ENCODE assay signal across 8 cellular contexts in the genomic region with DNA sequence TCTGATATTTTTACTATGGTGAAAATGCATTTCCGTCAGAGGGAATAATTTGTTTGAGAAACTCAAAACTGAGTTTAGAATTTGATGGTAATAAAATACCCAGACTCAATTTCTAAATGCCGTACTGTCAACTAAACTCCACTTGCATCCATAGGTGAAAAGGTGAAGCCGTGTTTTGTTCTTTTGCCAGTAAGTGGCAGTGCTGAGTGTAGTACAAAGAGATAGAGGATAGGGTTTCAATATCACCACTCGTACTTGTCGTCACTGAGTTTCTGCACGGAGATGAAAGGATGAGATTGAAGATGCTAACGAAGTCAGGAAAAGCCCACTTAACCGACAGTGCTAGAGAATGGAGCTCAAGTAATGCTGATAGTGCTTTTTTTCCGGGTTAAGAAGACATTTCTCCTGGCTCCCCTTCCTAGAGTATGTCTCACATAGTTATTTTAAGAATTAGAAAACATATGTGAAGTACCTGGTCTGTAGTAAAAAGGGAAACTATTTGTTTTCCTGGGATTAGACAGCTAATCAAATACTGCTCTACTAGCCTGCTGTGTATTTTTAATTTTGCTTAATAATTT.
DNase-seq lines count a peak whose midpoint lies in the region; ATAC-seq and TF ChIP-seq lines count a peak whose summit lies in the region.

No MANE protein-coding gene starts in this region.

- no peak overlapping the region for H3K4me3 ChIP-seq in kidney epithelial cell (ENCODE audit: low read depth, low read length)

- no peak overlapping the region for H3K4me3 Mint-ChIP-seq in activated naive CD8-positive, alpha-beta T cell treated with anti-CD3 and anti-CD28 coated beads for 36 hours

- H3K36me3 ChIP-seq in kidney epithelial cell (ENCODE audit: control insufficient read depth, insufficient read depth, low read length): no peaks in the 10 kb centered on the region

- no peaks in the 10 kb centered on the region for H3K36me3 Mint-ChIP-seq in activated naive CD8-positive, alpha-beta T cell treated with anti-CD3 and anti-CD28 coated beads for 36 hours

- no peaks in the 10 kb centered on the region for H3K9me3 Mint-ChIP-seq in activated naive CD8-positive, alpha-beta T cell treated with anti-CD3 and anti-CD28 coated beads for 36 hours

- H3K27me3 Mint-ChIP-seq in activated naive CD8-positive, alpha-beta T cell treated with anti-CD3 and anti-CD28 coated beads for 36 hours: peaks cover 15% of the 10 kb centered on the region

- DNase-seq in NCI-H2227 treated with DMSO at 0.1 percent for 48 hours (lab: John Stamatoyannopoulos, UW) (peak; percentile 19), kidney epithelial cell (ENCODE audit: low read depth) (no peak), AG08396 (ENCODE audit: low spot score) (no peak)
- no peak for DNase-seq in activated naive CD8-positive, alpha-beta T cell treated with anti-CD3 and anti-CD28 coated beads for 36 hours
- no peak for DNase-seq in effector CD8-positive, alpha-beta T cell (lab: John Stamatoyannopoulos, UW)
- no peak for DNase-seq in activated effector memory CD4-positive, alpha-beta T cell treated with anti-CD3 and anti-CD28 coated beads, Interleukin-2, amount 50 U/mL, for 16 hours

- H3K27ac Mint-ChIP-seq in activated naive CD8-positive, alpha-beta T cell treated with anti-CD3 and anti-CD28 coated beads for 36 hours: no peak overlapping the region

- H3K4me1 Mint-ChIP-seq in activated naive CD8-positive, alpha-beta T cell treated with anti-CD3 and anti-CD28 coated beads for 36 hours: no peaks in the 10 kb centered on the region

- TF ChIP-seq CTCF in kidney epithelial cell (IDR thresholded peaks at IDR 0.05; ENCODE audit: insufficient read depth, low read length, poor library complexity, severe bottlenecking): peak; percentile 33

- peak; percentile 60 for ATAC-seq in GM18502 (IDR thresholded peaks at IDR 0.05; ENCODE audit: poor library complexity, unreplicated experiment)
- peak; percentile 59 for ATAC-seq in HG02610 (IDR thresholded peaks at IDR 0.05; ENCODE audit: unreplicated experiment)

- no peaks in the 10 kb centered on the region for H3K27me3 ChIP-seq in kidney epithelial cell (ENCODE audit: control insufficient read depth, insufficient read depth, low read length)
